ENCODE assay signal across 8 cellular contexts in the genomic region with DNA sequence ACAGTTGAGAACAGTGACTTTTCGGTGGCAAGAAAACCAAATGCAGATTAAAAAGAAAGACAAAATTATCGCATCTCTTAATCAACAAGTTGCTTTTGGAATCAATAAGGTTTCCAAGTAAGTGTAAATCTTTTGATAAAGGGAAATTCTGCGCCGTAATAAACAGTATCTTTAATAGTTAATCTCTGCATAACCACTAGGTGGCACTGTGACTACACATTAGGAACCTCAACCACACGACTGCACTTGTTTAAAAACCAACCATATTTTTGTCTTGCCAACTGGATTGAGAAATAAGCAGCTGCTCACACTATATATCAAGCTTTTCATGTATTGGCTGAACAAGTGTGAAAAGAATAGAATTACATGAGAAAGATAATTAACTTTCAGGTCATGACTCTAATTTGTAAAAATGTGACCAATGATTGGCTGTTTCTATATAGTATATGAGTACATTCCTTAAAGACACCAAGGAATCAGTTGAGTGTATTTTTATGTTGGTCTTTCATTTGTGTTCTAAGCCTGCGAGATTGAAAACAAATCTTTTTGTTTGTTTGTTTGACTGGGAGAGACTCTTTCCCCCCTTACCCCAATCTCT.
DNase-seq lines count a peak whose midpoint lies in the region; ATAC-seq lines count a peak whose summit lies in the region.

No MANE protein-coding gene starts in this region.

- intact Hi-C loops in Right ventricle myocardium inferior (cut with DNase I) (loop anchor here (5.0 kb wide), 2 partner anchors 255 to 420 kb away; no protein-coding TSS in a partner anchor), cardiac septum (cut with DNase I) (loop anchor here (2.0 to 10.0 kb wide), 2 partner anchors 253 to 423 kb away; no protein-coding TSS in a partner anchor)

- DNase-seq in Right ventricle myocardium inferior (ENCODE audit: missing footprints): no peak
- no peak for DNase-seq in cardiac septum (ENCODE audit: low spot score)
- peak; percentile 83 for DNase-seq in NCI-H1694 treated with DMSO at 0.1 percent for 48 hours (lab: John Stamatoyannopoulos, UW)
- peak; percentile 33 for DNase-seq in T follicular helper cell (ENCODE audit: low read depth)
- DNase-seq in central memory CD4-positive, alpha-beta T cell: peak; percentile 66
- DNase-seq in left kidney (ENCODE audit: low read depth, low spot score): peak; percentile 83
- peak; percentile 12 for DNase-seq in stimulated activated CD8-positive, alpha-beta memory T cell treated with anti-CD3 and anti-CD28 coated beads, Interleukin-15, amount 100 ng/mL, for 1 hour (ENCODE audit: low read depth)

- ATAC-seq in Right ventricle myocardium inferior (peak; percentile 54), HG02623 (IDR thresholded peaks at IDR 0.05; ENCODE audit: unreplicated experiment) (peak; percentile 53)

Comparison
In these comparisons a context has a peak if more than half of its experiments do, and no peak if none do; other contexts are left out.
1. DNase-seq: peak in NCI-H1694 treated with DMSO at 0.1 percent for 48 hours (single experiment), T follicular helper cell (single experiment), central memory CD4-positive, alpha-beta T cell (single experiment), left kidney (single experiment) and stimulated activated CD8-positive, alpha-beta memory T cell treated with anti-CD3 and anti-CD28 coated beads, Interleukin-15, amount 100 ng/mL, for 1 hour (single experiment); none in Right ventricle myocardium inferior (single experiment) and cardiac septum (single experiment).